Comparison of ENCODE assay signal across 1 cellular context in the genomic region with DNA sequence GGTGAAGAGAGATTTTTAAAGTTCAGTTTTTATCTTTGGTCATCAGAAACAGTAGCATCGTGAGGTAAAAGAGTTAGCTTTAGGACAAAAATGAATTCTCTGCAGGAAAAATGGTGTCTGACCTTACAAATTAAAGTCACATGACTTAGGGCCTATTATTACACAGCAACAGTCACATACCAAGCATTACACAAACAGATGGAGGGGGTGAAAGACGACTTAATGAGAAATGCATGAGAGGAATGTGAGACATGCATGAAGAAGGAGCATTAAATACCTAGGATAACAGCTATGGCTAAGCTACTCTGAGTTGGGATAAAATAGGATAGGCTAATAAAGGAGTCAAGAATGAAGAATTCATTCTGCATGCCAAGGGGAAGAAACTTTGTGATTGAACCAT.
A peak's percentile ranks its signal among the peaks of the same experiment; 100 is the strongest.
TF ChIP-seq lines count a peak whose summit lies in the region.

No MANE protein-coding gene starts in this region.

TF ChIP-seq in endothelial cell of umbilical vein, 7 proteins besides CTCF, POLR2A, EP300 and RAD21:
- TF ChIP-seq FOS (IDR thresholded peaks at IDR 0.05; ENCODE audit: borderline replicate concordance, insufficient read depth, low read length) (no peak), JUN (IDR thresholded peaks at IDR 0.05; ENCODE audit: borderline replicate concordance, insufficient read depth, insufficient read length, low read depth) (peak; percentile 6)
